ENCODE assay signal across 1 cellular context in genomic region chr12:52249041-52249461, GRCh38.
TF ChIP-seq lines count a peak whose summit lies in the region.

No MANE protein-coding gene starts in this region.

TF ChIP-seq in A549, 52 proteins besides CTCF, POLR2A, EP300 and RAD21 (continued from another document):
- TF ChIP-seq, protein P1, sequence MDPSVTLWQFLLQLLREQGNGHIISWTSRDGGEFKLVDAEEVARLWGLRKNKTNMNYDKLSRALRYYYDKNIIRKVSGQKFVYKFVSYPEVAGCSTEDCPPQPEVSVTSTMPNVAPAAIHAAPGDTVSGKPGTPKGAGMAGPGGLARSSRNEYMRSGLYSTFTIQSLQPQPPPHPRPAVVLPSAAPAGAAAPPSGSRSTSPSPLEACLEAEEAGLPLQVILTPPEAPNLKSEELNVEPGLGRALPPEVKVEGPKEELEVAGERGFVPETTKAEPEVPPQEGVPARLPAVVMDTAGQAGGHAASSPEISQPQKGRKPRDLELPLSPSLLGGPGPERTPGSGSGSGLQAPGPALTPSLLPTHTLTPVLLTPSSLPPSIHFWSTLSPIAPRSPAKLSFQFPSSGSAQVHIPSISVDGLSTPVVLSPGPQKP (IDR thresholded peaks at IDR 0.05; ENCODE audit: low read depth, low read length): no peak
- TF ChIP-seq HES2 (IDR thresholded peaks at IDR 0.05): no peak
- TF ChIP-seq POLR2AphosphoS2 (conservative IDR thresholded peaks at IDR 0.05; ENCODE audit: low read length): peak; percentile 38; the same call in 1 of the 2 replicates
- no peak for TF ChIP-seq ZC3H11A (IDR thresholded peaks at IDR 0.05)
- TF ChIP-seq, protein P2, sequence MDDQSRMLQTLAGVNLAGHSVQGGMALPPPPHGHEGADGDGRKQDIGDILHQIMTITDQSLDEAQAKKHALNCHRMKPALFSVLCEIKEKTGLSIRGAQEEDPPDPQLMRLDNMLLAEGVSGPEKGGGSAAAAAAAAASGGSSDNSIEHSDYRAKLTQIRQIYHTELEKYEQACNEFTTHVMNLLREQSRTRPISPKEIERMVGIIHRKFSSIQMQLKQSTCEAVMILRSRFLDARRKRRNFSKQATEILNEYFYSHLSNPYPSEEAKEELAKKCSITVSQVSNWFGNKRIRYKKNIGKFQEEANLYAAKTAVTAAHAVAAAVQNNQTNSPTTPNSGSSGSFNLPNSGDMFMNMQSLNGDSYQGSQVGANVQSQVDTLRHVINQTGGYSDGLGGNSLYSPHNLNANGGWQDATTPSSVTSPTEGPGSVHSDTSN (IDR thresholded peaks at IDR 0.05): peak; percentile 20; the same call in 1 of the 2 replicates
- no peak for TF ChIP-seq NFE2L2 (conservative IDR thresholded peaks at IDR 0.05; ENCODE audit: low read length)
- TF ChIP-seq GATA3 (IDR thresholded peaks at IDR 0.05; ENCODE audit: borderline replicate concordance): peak; percentile 9
- no peak for TF ChIP-seq NR3C1 (IDR thresholded peaks at IDR 0.05)
